2 cellular contexts compared by ENCODE assay signal in the genomic region with DNA sequence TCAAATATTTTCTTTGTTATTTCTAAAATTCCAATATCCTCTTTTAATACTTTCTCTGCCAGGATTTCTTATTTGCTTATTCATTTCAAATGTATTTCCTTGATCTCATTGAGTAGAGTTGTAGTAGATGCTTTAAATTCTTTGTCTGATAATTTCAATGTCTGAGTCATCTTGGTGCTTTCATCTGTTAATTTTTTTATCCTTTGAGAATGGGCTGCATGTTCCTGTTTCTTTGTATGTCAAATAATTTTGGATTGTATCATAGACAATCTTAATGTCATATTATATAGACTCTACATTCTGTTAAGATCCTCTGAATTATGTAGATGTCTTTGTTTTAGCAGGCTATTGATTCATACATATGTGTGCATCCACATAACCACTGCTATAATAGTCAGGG.
TF ChIP-seq lines count a peak whose summit lies in the region.

No MANE protein-coding gene starts in this region.

TF ChIP-seq in A549, 52 proteins besides CTCF, POLR2A, EP300 and RAD21:
- TF ChIP-seq GATA3 (IDR thresholded peaks at IDR 0.05; ENCODE audit: borderline replicate concordance) (peak; percentile 19; the same call in 1 of the 2 replicates), FOXS1 (CRISPR knock-in tag; IDR thresholded peaks at IDR 0.05) (no peak), JUNB (IDR thresholded peaks at IDR 0.05) (peak; percentile 53; the same call in 1 of the 2 replicates), SREBF2 (IDR thresholded peaks at IDR 0.05) (no peak), POLR2AphosphoS2 (conservative IDR thresholded peaks at IDR 0.05; ENCODE audit: low read length) (no peak), FOSL2 (IDR thresholded peaks at IDR 0.05) (peak; percentile 61; the same call in 1 of the 2 replicates), FOSL2 (CRISPR knock-in tag; IDR thresholded peaks at IDR 0.05) (peak; percentile 65)

TF ChIP-seq in IMR-90, 13 proteins besides CTCF, POLR2A, EP300 and RAD21:
- no peak for TF ChIP-seq CEBPB (IDR thresholded peaks at IDR 0.05; ENCODE audit: low read depth, low read length)
- peak; percentile 53; the same call in 1 of the 2 replicates for TF ChIP-seq FOS (IDR thresholded peaks at IDR 0.05; ENCODE audit: low read depth, low read length)
- TF ChIP-seq RFX5 (IDR thresholded peaks at IDR 0.05; ENCODE audit: low read depth, low read length), result no peak
- no peak for TF ChIP-seq CHD1 (IDR thresholded peaks at IDR 0.05; ENCODE audit: low read depth, low read length)
- no peak for TF ChIP-seq RCOR1 (IDR thresholded peaks at IDR 0.05; ENCODE audit: insufficient replicate concordance, low read length)
